In genomic region chr7:158393926-158394625, GRCh38 we compare ENCODE assay signal across 2 cellular contexts.
A peak's percentile ranks its signal among the peaks of the same experiment; 100 is the strongest.
TF ChIP-seq lines count a peak whose summit lies in the region.

No MANE protein-coding gene starts in this region.

TF ChIP-seq in HEK293, 187 proteins besides CTCF, POLR2A, EP300 and RAD21:
- TF ChIP-seq ZNF146 (tag by site-specific recombination; IDR thresholded peaks at IDR 0.05) = no peak
- no peak for TF ChIP-seq ZNF239 (tag by site-specific recombination; IDR thresholded peaks at IDR 0.05)
- TF ChIP-seq SCRT1 (tag by site-specific recombination; IDR thresholded peaks at IDR 0.05; ENCODE audit: borderline replicate concordance) = peak; percentile 83
- TF ChIP-seq ZNF2 (tag by site-specific recombination; IDR thresholded peaks at IDR 0.05) = no peak
- TF ChIP-seq SETDB1 (IDR thresholded peaks at IDR 0.05; ENCODE audit: insufficient read length, low read length) = no peak
- TF ChIP-seq ZNF354C (tag by site-specific recombination; IDR thresholded peaks at IDR 0.05; ENCODE audit: borderline replicate concordance, low read depth) = no peak
- no peak for TF ChIP-seq ZNF423 (tag by site-specific recombination; IDR thresholded peaks at IDR 0.05)
- peak; percentile 70; the same call in 1 of the 2 replicates for TF ChIP-seq SCRT2 (tag by site-specific recombination; IDR thresholded peaks at IDR 0.05)
- no peak for TF ChIP-seq ZNF654 (tag by site-specific recombination; IDR thresholded peaks at IDR 0.05; ENCODE audit: low read depth)

TF ChIP-seq in H1, 55 proteins besides CTCF, POLR2A, EP300 and RAD21:
- no peak for TF ChIP-seq CHD2 (IDR thresholded peaks at IDR 0.05; ENCODE audit: low read length)
- TF ChIP-seq ATF2 (IDR thresholded peaks at IDR 0.05; ENCODE audit: low read length) = no peak
- TF ChIP-seq SUZ12 (IDR thresholded peaks at IDR 0.05; ENCODE audit: low read length) = no peak
- no peak for TF ChIP-seq MAFK (IDR thresholded peaks at IDR 0.05; ENCODE audit: low read depth, low read length)
- TF ChIP-seq, protein P1, sequence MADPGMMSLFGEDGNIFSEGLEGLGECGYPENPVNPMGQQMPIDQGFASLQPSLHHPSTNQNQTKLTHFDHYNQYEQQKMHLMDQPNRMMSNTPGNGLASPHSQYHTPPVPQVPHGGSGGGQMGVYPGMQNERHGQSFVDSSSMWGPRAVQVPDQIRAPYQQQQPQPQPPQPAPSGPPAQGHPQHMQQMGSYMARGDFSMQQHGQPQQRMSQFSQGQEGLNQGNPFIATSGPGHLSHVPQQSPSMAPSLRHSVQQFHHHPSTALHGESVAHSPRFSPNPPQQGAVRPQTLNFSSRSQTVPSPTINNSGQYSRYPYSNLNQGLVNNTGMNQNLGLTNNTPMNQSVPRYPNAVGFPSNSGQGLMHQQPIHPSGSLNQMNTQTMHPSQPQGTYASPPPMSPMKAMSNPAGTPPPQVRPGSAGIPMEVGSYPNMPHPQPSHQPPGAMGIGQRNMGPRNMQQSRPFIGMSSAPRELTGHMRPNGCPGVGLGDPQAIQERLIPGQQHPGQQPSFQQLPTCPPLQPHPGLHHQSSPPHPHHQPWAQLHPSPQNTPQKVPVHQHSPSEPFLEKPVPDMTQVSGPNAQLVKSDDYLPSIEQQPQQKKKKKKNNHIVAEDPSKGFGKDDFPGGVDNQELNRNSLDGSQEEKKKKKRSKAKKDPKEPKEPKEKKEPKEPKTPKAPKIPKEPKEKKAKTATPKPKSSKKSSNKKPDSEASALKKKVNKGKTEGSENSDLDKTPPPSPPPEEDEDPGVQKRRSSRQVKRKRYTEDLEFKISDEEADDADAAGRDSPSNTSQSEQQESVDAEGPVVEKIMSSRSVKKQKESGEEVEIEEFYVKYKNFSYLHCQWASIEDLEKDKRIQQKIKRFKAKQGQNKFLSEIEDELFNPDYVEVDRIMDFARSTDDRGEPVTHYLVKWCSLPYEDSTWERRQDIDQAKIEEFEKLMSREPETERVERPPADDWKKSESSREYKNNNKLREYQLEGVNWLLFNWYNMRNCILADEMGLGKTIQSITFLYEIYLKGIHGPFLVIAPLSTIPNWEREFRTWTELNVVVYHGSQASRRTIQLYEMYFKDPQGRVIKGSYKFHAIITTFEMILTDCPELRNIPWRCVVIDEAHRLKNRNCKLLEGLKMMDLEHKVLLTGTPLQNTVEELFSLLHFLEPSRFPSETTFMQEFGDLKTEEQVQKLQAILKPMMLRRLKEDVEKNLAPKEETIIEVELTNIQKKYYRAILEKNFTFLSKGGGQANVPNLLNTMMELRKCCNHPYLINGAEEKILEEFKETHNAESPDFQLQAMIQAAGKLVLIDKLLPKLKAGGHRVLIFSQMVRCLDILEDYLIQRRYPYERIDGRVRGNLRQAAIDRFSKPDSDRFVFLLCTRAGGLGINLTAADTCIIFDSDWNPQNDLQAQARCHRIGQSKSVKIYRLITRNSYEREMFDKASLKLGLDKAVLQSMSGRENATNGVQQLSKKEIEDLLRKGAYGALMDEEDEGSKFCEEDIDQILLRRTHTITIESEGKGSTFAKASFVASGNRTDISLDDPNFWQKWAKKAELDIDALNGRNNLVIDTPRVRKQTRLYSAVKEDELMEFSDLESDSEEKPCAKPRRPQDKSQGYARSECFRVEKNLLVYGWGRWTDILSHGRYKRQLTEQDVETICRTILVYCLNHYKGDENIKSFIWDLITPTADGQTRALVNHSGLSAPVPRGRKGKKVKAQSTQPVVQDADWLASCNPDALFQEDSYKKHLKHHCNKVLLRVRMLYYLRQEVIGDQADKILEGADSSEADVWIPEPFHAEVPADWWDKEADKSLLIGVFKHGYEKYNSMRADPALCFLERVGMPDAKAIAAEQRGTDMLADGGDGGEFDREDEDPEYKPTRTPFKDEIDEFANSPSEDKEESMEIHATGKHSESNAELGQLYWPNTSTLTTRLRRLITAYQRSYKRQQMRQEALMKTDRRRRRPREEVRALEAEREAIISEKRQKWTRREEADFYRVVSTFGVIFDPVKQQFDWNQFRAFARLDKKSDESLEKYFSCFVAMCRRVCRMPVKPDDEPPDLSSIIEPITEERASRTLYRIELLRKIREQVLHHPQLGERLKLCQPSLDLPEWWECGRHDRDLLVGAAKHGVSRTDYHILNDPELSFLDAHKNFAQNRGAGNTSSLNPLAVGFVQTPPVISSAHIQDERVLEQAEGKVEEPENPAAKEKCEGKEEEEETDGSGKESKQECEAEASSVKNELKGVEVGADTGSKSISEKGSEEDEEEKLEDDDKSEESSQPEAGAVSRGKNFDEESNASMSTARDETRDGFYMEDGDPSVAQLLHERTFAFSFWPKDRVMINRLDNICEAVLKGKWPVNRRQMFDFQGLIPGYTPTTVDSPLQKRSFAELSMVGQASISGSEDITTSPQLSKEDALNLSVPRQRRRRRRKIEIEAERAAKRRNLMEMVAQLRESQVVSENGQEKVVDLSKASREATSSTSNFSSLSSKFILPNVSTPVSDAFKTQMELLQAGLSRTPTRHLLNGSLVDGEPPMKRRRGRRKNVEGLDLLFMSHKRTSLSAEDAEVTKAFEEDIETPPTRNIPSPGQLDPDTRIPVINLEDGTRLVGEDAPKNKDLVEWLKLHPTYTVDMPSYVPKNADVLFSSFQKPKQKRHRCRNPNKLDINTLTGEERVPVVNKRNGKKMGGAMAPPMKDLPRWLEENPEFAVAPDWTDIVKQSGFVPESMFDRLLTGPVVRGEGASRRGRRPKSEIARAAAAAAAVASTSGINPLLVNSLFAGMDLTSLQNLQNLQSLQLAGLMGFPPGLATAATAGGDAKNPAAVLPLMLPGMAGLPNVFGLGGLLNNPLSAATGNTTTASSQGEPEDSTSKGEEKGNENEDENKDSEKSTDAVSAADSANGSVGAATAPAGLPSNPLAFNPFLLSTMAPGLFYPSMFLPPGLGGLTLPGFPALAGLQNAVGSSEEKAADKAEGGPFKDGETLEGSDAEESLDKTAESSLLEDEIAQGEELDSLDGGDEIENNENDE (IDR thresholded peaks at IDR 0.05; ENCODE audit: insufficient replicate concordance, low read length) = no peak
- no peak for TF ChIP-seq SIX5 (IDR thresholded peaks at IDR 0.05; ENCODE audit: low read depth, low read length)
